Comparison of ENCODE assay signal across 11 cellular contexts in the genomic region with DNA sequence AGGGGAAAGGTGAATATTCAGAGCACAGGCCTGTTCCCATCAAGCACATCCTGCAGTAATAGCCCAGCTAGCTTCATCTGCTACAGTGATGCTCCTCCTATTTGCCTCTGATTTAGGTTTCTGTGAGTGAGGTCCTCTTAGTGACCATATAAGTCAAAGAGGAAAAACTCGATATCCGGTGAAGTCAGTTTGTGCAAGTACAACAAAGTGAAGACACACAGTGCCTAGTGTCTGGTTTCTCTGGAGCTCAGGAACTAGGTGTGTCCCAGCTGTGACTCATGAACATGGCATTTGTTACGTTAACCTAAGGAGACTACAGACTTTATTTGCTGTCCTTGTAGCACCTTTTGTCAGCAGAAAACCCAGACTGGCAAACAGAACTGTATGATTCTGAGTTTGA. TPM values are rescaled to one million over a fixed set of nuclear protein-coding genes. Genes with fewer than 3 reads are reported as not detected.
DNase-seq lines count a peak whose midpoint lies in the region; ATAC-seq and TF ChIP-seq lines count a peak whose summit lies in the region.
"Had no signal": no experiment of that assay in that cellular context is flagged by ENCODE, and none has a peak within 500 bp of the region (broad histone marks: within the 10 kb centered on the region; RNA-seq: fewer than 3 reads in every experiment).

No MANE protein-coding gene starts in this region.

- H3K4me2 ChIP-seq in Loucy (ENCODE audit: low read depth, low read length, poor library complexity, severe bottlenecking), result peak overlapping the region; percentile 13

- peak overlapping the region; percentile 74 for H3K27ac ChIP-seq in colonic mucosa
- H3K27ac ChIP-seq: psoas muscle had no signal

- in situ Hi-C loops in Caki2 (cut with HindIII; ENCODE audit: low pct_unique_long_range_greater_than_20kb, low sequenced_read_pairs) (no loop called here), GM13976 (cut with MboI; ENCODE audit: low sequenced_read_pairs, unreplicated experiment) (no loop called here)

- H3K9me2 ChIP-seq in Loucy (replicated peaks; ENCODE audit: low read depth, low read length), result no peaks in the 10 kb centered on the region

- H3K4me3 ChIP-seq in Loucy (ENCODE audit: low read length, poor library complexity, severe bottlenecking), result no peak overlapping the region
- no peak overlapping the region for H3K4me3 ChIP-seq in colonic mucosa
- H3K4me3 ChIP-seq in mucosa of descending colon, result no peak overlapping the region
- H3K4me3 ChIP-seq: psoas muscle had no signal

- H2AFZ ChIP-seq in Loucy (ENCODE audit: low read length), result no peak overlapping the region

- H3F3A ChIP-seq in Loucy (ENCODE audit: low read depth), result no peaks in the 10 kb centered on the region

- H3K27me3 ChIP-seq in Loucy (ENCODE audit: insufficient read depth, low read length, poor library complexity, severe bottlenecking) (no peaks in the 10 kb centered on the region), colonic mucosa (no peaks in the 10 kb centered on the region)

- H4K20me1 ChIP-seq in Loucy (ENCODE audit: insufficient read depth, low read length, poor library complexity, severe bottlenecking), result no peaks in the 10 kb centered on the region

- TF ChIP-seq CTCF in Loucy (conservative IDR thresholded peaks at IDR 0.05; ENCODE audit: low read length) (no peak), colonic mucosa (IDR thresholded peaks at IDR 0.05) (no peak), mucosa of descending colon (IDR thresholded peaks at IDR 0.05) (no peak), GM13976 (IDR thresholded peaks at IDR 0.05; ENCODE audit: borderline replicate concordance, control extremely low read depth, extremely low read depth, insufficient read depth, missing control alignments) (no peak)

- ATAC-seq in mucosa of descending colon, result peak; percentile 99

- H3K9ac ChIP-seq in Loucy (ENCODE audit: low read depth, low read length, poor library complexity, severe bottlenecking), result no peak overlapping the region
- H3K9ac ChIP-seq in colonic mucosa (ENCODE audit: low read depth in 2 of 2, low read length in 2 of 2), result peak overlapping the region in 1 of 2 donors; percentile 54

- H3K9me3 ChIP-seq in Loucy (ENCODE audit: insufficient read depth, low read depth, low read length), result 0 out of 2 replicates have a peak, but pooled peaks cover 5% of the 10 kb centered on the region
- no peaks in the 10 kb centered on the region for H3K9me3 ChIP-seq in colonic mucosa
- no peaks in the 10 kb centered on the region for H3K9me3 ChIP-seq in mucosa of descending colon
- H3K9me3 ChIP-seq: psoas muscle had no signal

- no peaks in the 10 kb centered on the region for H3K79me2 ChIP-seq in Loucy (ENCODE audit: insufficient read depth, low read length)

- peaks cover 8% of the 10 kb centered on the region for H3K4me1 ChIP-seq in Loucy (ENCODE audit: insufficient read depth, low read length, poor library complexity, severe bottlenecking)
- no peaks in the 10 kb centered on the region for H3K4me1 ChIP-seq in colonic mucosa
- H3K4me1 ChIP-seq in mucosa of descending colon (ENCODE audit: low read depth), result peaks cover 11% of the 10 kb centered on the region
- H3K4me1 ChIP-seq: psoas muscle had no signal

- no peaks in the 10 kb centered on the region for H3K36me3 ChIP-seq in Loucy (ENCODE audit: insufficient read depth, low read length)
- no peaks in the 10 kb centered on the region for H3K36me3 ChIP-seq in colonic mucosa
- no peaks in the 10 kb centered on the region for H3K36me3 ChIP-seq in mucosa of descending colon (ENCODE audit: low read depth)

- intact Hi-C loops in colonic mucosa (cut with DNase I), result no loop called here
- intact Hi-C loops in mucosa of descending colon (cut with DNase I, micrococcal nuclease), result no loop called here

- DNase-seq in Caki2 (ENCODE audit: low read depth) (peak; percentile 88), colonic mucosa (peak; percentile 73), mucosa of descending colon (peak in 1 of 3 donors; percentile 71), GM13976 (ENCODE audit: low spot score) (no peak)
- DNase-seq in activated CD8-positive, alpha-beta memory T cell treated with anti-CD3 and anti-CD28 coated beads, Interleukin-2, amount 50 U/mL, for 48 hours, result no peak
- no peak for DNase-seq in activated naive CD4-positive, alpha-beta T cell treated with anti-CD3 and anti-CD28 coated beads, Interleukin-2, amount 50 U/mL, for 16 hours
- no peak for DNase-seq in activated CD4-positive, alpha-beta T cell treated with anti-CD3 and anti-CD28 coated beads, Interleukin-2, amount 50 U/mL, for 48 hours
- DNase-seq: DMS79, NCI-H2107, psoas muscle had no signal

RNA-seq across cellular contexts. Expression of a gene that starts 33.9 kb away (rescaled TPM):
- 1.2 and 9.5 TPM in 2 replicates for total RNA-seq in Caki2 (2014; rRNA removed; shearing (Covaris generic); ENCODE audit: low replicate concordance)
- total RNA-seq in colonic mucosa (10 to 100 TPM in 1 of 2 donors, 1 to 10 TPM in 1; 9.5 to 16.2 TPM), mucosa of descending colon (10 to 100 TPM in 2 of 3 donors, 1 to 10 TPM in 1; 8.4 to 26.5 (median 14.0) TPM)

Comparison
In these comparisons a context has a peak if more than half of its experiments do, and no peak if none do; other contexts are left out.
1. DNase-seq: peak in Caki2 (single experiment) and colonic mucosa (single experiment); none in activated CD8-positive, alpha-beta memory T cell treated with anti-CD3 and anti-CD28 coated beads, Interleukin-2, amount 50 U/mL, for 48 hours (single experiment), activated naive CD4-positive, alpha-beta T cell treated with anti-CD3 and anti-CD28 coated beads, Interleukin-2, amount 50 U/mL, for 16 hours (single experiment), GM13976 (single experiment) and activated CD4-positive, alpha-beta T cell treated with anti-CD3 and anti-CD28 coated beads, Interleukin-2, amount 50 U/mL, for 48 hours (0 of 2).